ENCODE assay signal across 2 cellular contexts in genomic region chr22:35560824-35561223, GRCh38.
A peak's percentile ranks its signal among the peaks of the same experiment; 100 is the strongest.
TF ChIP-seq lines count a peak whose summit lies in the region.

No MANE protein-coding gene starts in this region.

TF ChIP-seq in HCT116, 20 proteins besides CTCF, POLR2A, EP300 and RAD21:
- no peak for TF ChIP-seq JUND (IDR thresholded peaks at IDR 0.05)
- no peak for TF ChIP-seq MAX (IDR thresholded peaks at IDR 0.05)
- TF ChIP-seq REST (IDR thresholded peaks at IDR 0.05; ENCODE audit: low read depth) = no peak
- TF ChIP-seq ZBTB33 (IDR thresholded peaks at IDR 0.05; ENCODE audit: extremely low read depth, insufficient replicate concordance, low read length) = no peak
- TF ChIP-seq EGR1 (IDR thresholded peaks at IDR 0.05; ENCODE audit: low read depth) = no peak
- no peak for TF ChIP-seq SRF (IDR thresholded peaks at IDR 0.05; ENCODE audit: low read depth)
- TF ChIP-seq CBX3 (IDR thresholded peaks at IDR 0.05; ENCODE audit: low read depth) = no peak
- TF ChIP-seq SIN3A (IDR thresholded peaks at IDR 0.05; ENCODE audit: low read depth) = no peak
- no peak for TF ChIP-seq YY1 (IDR thresholded peaks at IDR 0.05; ENCODE audit: extremely low read depth, insufficient replicate concordance, low read depth, low read length)
- no peak for TF ChIP-seq ZNF274 (IDR thresholded peaks at IDR 0.05; ENCODE audit: low read depth, low read length)
- TF ChIP-seq ATF3 (IDR thresholded peaks at IDR 0.05) = no peak
- no peak for TF ChIP-seq SP1 (IDR thresholded peaks at IDR 0.05; ENCODE audit: low read depth)
TF ChIP-seq in HCT116: peak in this region for 0.

TF ChIP-seq in K562, 482 proteins besides CTCF, POLR2A, EP300 and RAD21:
- TF ChIP-seq ZNF232 (CRISPR knock-in tag; IDR thresholded peaks at IDR 0.05) (no peak), RBM25 (IDR thresholded peaks at IDR 0.05; ENCODE audit: low read depth, low read length, severe bottlenecking) (peak; percentile 91)
